In the genomic region with DNA sequence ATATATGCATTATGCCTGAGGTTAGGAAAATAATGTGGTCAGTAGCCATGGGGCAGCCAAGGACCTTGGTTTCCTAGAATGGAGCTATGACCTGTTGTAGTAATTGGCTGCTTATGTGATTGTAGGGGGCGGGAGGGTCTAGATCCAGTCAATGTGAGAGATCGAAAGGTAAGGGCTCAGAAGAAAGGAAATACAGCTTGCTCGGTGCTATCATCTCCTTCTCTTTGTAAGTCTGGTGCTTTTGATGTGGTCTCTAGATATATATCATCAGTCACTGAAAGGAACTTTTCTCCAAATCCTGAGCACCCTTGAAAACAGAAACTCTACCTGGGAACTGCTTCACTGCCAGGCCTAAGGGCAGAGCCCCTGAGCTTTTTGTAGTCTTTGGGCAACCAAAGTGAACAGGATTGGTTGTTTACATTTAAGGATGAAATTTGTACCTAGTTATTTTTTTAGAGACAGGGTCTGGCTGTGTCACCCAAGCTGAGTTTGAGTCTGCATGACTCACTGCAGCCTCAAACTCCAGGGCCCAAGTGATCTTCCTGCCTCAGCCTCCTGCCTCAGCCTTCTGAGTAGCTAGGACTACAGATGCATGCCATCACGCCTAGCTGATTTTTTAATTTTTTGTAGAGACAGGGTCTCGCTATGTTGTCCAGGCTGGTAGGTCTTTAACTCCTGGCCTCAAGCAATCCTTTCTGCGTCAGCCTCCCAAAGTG, we compare ENCODE assay signal across 9 cellular contexts. TPM values are rescaled to one million over a fixed set of nuclear protein-coding genes. Genes with fewer than 3 reads are reported as not detected.
DNase-seq lines count a peak whose midpoint lies in the region; ATAC-seq and TF ChIP-seq lines count a peak whose summit lies in the region.
"Not testable (repeated sequence)": the region's sequence is repeated elsewhere in the genome, so short reads cannot be mapped to it uniquely, and the experiment has no call there.
"Had no signal": no experiment of that assay in that cellular context is flagged by ENCODE, and none has a peak within 500 bp of the region (broad histone marks: within the 10 kb centered on the region; RNA-seq: fewer than 3 reads in every experiment).

No MANE protein-coding gene starts in this region.

- not testable (repeated sequence) for H3K9me3 Mint-ChIP-seq in activated T-cell treated with anti-CD3 and anti-CD28 coated beads, Interleukin-2, amount 50 U/mL, for 4 hours

- TF ChIP-seq CTCF in GM12865 (IDR thresholded peaks at IDR 0.05; ENCODE audit: insufficient read depth, low read depth, low read length, missing control alignments) = not testable (repeated sequence)

- H3K36me3 Mint-ChIP-seq in T-helper 17 cell (ENCODE audit: low read depth) = not testable (repeated sequence)
- H3K36me3 Mint-ChIP-seq in activated T-cell treated with anti-CD3 and anti-CD28 coated beads, Interleukin-2, amount 50 U/mL, for 4 hours (ENCODE audit: insufficient read depth) = peaks cover 11% of the 10 kb centered on the region

- H3K4me3 Mint-ChIP-seq in T-helper 17 cell = peak overlapping the region; percentile 58
- peak overlapping the region; percentile 46 for H3K4me3 Mint-ChIP-seq in activated T-cell treated with anti-CD3 and anti-CD28 coated beads, Interleukin-2, amount 50 U/mL, for 4 hours

- not testable (repeated sequence) for H3K27me3 Mint-ChIP-seq in T-helper 17 cell; activated T-cell treated with anti-CD3 and anti-CD28 coated beads, Interleukin-2, amount 50 U/mL, for 4 hours (ENCODE audit: low read depth)

- peak; percentile 48 for DNase-seq in GM12865 (ENCODE audit: low read depth)
- not testable (repeated sequence) for DNase-seq in T-helper 17 cell; activated T-cell treated with anti-CD3 and anti-CD28 coated beads, Interleukin-2, amount 50 U/mL, for 4 hours
- DNase-seq in activated CD4-positive, alpha-beta T cell treated with anti-CD3 and anti-CD28 coated beads, Interleukin-2, amount 50 U/mL, for 1 hour = peak; percentile 2
- DNase-seq in activated naive CD4-positive, alpha-beta T cell treated with anti-CD3 and anti-CD28 coated beads, Interleukin-2, amount 50 U/mL, for 16 hours = peak; percentile 16
- peak; percentile 57 for DNase-seq in central memory CD4-positive, alpha-beta T cell
- peak; percentile 27 for DNase-seq in stimulated activated CD4-positive, alpha-beta T cell treated with anti-CD3 and anti-CD28 coated beads, Interleukin-1b, Interleukin-23, amount 100 ng/mL, for 48 hours

- H3K9me3 ChIP-seq in T-helper 17 cell (ENCODE audit: control insufficient read depth, low read length, poor library complexity, severe bottlenecking) = not testable (repeated sequence)

- peaks cover 14% of the 10 kb centered on the region for H3K4me1 Mint-ChIP-seq in T-helper 17 cell
- peaks cover 33% of the 10 kb centered on the region for H3K4me1 Mint-ChIP-seq in activated T-cell treated with anti-CD3 and anti-CD28 coated beads, Interleukin-2, amount 50 U/mL, for 4 hours (ENCODE audit: low read depth)

- peak overlapping the region; percentile 37 for H3K27ac Mint-ChIP-seq in T-helper 17 cell

- peak; percentile 94 for ATAC-seq in T-helper 17 cell
- peak; percentile 94 to 97 for ATAC-seq in activated T-cell treated with anti-CD3 and anti-CD28 coated beads, Interleukin-2, amount 50 U/mL, for 4 hours

- not testable (repeated sequence) for H3K4me3 ChIP-seq in GM12865 (ENCODE audit: low read depth, low read length)

RNA-seq across cellular contexts. Expression of gene ATP6AP2, which starts 9.0 kb away (rescaled TPM):
- 10 to 100 TPM; 81.2 to 82.6 TPM for total RNA-seq in T-helper 17 cell
- 10 to 100 TPM; 49.2 to 60.3 (median 54.3) TPM for total RNA-seq in activated T-cell treated with anti-CD3 and anti-CD28 coated beads, Interleukin-2, amount 50 U/mL, for 4 hours

RNA-seq across cellular contexts. Expression of gene MPC1L, which starts 33.5 kb away (rescaled TPM):
- not detected for total RNA-seq in T-helper 17 cell
- total RNA-seq in activated T-cell treated with anti-CD3 and anti-CD28 coated beads, Interleukin-2, amount 50 U/mL, for 4 hours = not detected
- total RNA-seq: HT1080, IMR-90 had no signal

RNA-seq across cellular contexts. Expression of gene CXorf38, which starts 57.6 kb away (rescaled TPM):
- total RNA-seq in T-helper 17 cell = 10 to 100 TPM; 15.7 to 17.4 TPM
- total RNA-seq in activated T-cell treated with anti-CD3 and anti-CD28 coated beads, Interleukin-2, amount 50 U/mL, for 4 hours = 10 to 100 TPM; 12.6 to 15.1 (median 14.4) TPM
